18 cellular contexts compared by ENCODE assay signal in genomic region chr3:142213298-142213697, GRCh38. TPM values are rescaled to one million over a fixed set of nuclear protein-coding genes. Genes with fewer than 3 reads are reported as not detected.
DNase-seq lines count a peak whose midpoint lies in the region; ATAC-seq and TF ChIP-seq lines count a peak whose summit lies in the region.
"Had no signal": no experiment of that assay in that cellular context is flagged by ENCODE, and none has a peak within 500 bp of the region (broad histone marks: within the 10 kb centered on the region; RNA-seq: fewer than 3 reads in every experiment).

No MANE protein-coding gene starts in this region.

- H3K9me3 ChIP-seq in adipocyte (ENCODE audit: control insufficient read depth, low read length) = no peaks in the 10 kb centered on the region
- H3K9me3 ChIP-seq in osteoblast (ENCODE audit: low read depth, low read length) = no peaks in the 10 kb centered on the region
- H3K9me3 ChIP-seq in upper lobe of left lung = no peaks in the 10 kb centered on the region

- H3K27me3 ChIP-seq in adipocyte (replicated peaks; ENCODE audit: control insufficient read depth, insufficient read depth, low read length) (no peaks in the 10 kb centered on the region), osteoblast (ENCODE audit: insufficient read depth, low read length) (no peaks in the 10 kb centered on the region), upper lobe of left lung (no peaks in the 10 kb centered on the region)

- H3K27ac Mint-ChIP-seq in Calu3 (ENCODE audit: unreplicated experiment) = no peak overlapping the region
- H3K27ac Mint-ChIP-seq: naive thymus-derived CD4-positive, alpha-beta T cell had no signal

- peaks cover 13% of the 10 kb centered on the region for H3K36me3 Mint-ChIP-seq in Calu3 (ENCODE audit: insufficient read depth, unreplicated experiment)

- TF ChIP-seq POLR2A in upper lobe of left lung (IDR thresholded peaks at IDR 0.05) = no peak

- H3K4me3 ChIP-seq in adipocyte (ENCODE audit: low read length) = no peak overlapping the region
- H3K4me3 ChIP-seq in fibroblast of the aortic adventitia (ENCODE audit: low read depth, low read length) = no peak overlapping the region
- no peak overlapping the region for H3K4me3 ChIP-seq in osteoblast (ENCODE audit: insufficient read depth, low read length)
- no peak overlapping the region for H3K4me3 ChIP-seq in upper lobe of left lung
- H3K4me3 ChIP-seq: lung had no signal

- no peaks in the 10 kb centered on the region for H4K20me1 ChIP-seq in osteoblast (ENCODE audit: insufficient read depth, low read length)

- H3K4me3 Mint-ChIP-seq in Calu3 (ENCODE audit: low read depth, unreplicated experiment) = no peak overlapping the region
- H3K4me3 Mint-ChIP-seq: naive thymus-derived CD4-positive, alpha-beta T cell had no signal

- ATAC-seq in upper lobe of left lung (ENCODE audit: low FRiP score in 2 of 2) (peak; percentile 31 to 49), HG03135 (IDR thresholded peaks at IDR 0.05; ENCODE audit: unreplicated experiment) (no peak)
- ATAC-seq: activated CD4-positive, CD25-positive, alpha-beta regulatory T cell treated with anti-CD3 and anti-CD28 coated beads, Interleukin-2, amount 50 U/mL, for 24 hours; naive thymus-derived CD4-positive, alpha-beta T cell; stimulated activated naive CD8-positive, alpha-beta T cell treated with anti-CD3 and anti-CD28 coated beads, Interleukin-15, Interleukin-2, amounts not matched to agents 100 U/mL and 50 U/mL, for 24 hours had no signal

- TF ChIP-seq CTCF in fibroblast of the aortic adventitia (IDR thresholded peaks at IDR 0.05; ENCODE audit: insufficient read depth, low read length) (no peak), osteoblast (IDR thresholded peaks at IDR 0.05; ENCODE audit: extremely low read depth, low read depth, low read length) (no peak), upper lobe of left lung (IDR thresholded peaks at IDR 0.05) (no peak), Calu3 (IDR thresholded peaks at IDR 0.05; ENCODE audit: unreplicated experiment) (no peak)

- H3K4me1 Mint-ChIP-seq in Calu3 (ENCODE audit: low read depth, unreplicated experiment) = peaks cover 14% of the 10 kb centered on the region

- CTCF ChIA-PET in Calu3 (lab: Charles Lee) = no interaction called here

- peaks cover 24% of the 10 kb centered on the region for H3K79me2 ChIP-seq in osteoblast (ENCODE audit: insufficient read depth, low read length)

- DNase-seq in adipocyte (ENCODE audit: low read depth) (peak; percentile 90), fibroblast of the aortic adventitia (ENCODE audit: low read depth) (peak; percentile 97), osteoblast (ENCODE audit: insufficient read length, low spot score, missing footprints) (peak; percentile 69), upper lobe of left lung (peak in 1 of 2 donors; percentile 40), Calu3 (no peak), SIG-M5 (lab: John Stamatoyannopoulos, UW) (no peak)
- DNase-seq: C1 segment of cervical spinal cord; effector memory CD4-positive, alpha-beta T cell; IMR-90; naive thymus-derived CD4-positive, alpha-beta T cell; NCI-H2029; NCI-H510A; posterior cingulate gyrus; stimulated activated naive CD8-positive, alpha-beta T cell treated with anti-CD3 and anti-CD28 coated beads, Interleukin-15, Interleukin-2, amounts not matched to agents 100 U/mL and 50 U/mL, for 24 hours; T-helper 2 cell had no signal

- peak overlapping the region; percentile 44 for H3K4me2 ChIP-seq in osteoblast (ENCODE audit: insufficient read depth, low read length)

- TF ChIP-seq EP300 in upper lobe of left lung (IDR thresholded peaks at IDR 0.05) = no peak

- peaks cover 78% of the 10 kb centered on the region for H3K4me1 ChIP-seq in adipocyte (ENCODE audit: control insufficient read depth, insufficient read depth, low read length)
- peaks cover 35% of the 10 kb centered on the region for H3K4me1 ChIP-seq in osteoblast (ENCODE audit: insufficient read depth, low read length)
- H3K4me1 ChIP-seq in upper lobe of left lung = peaks cover 0 to 15% (median 12%) of the 10 kb centered on the region in 4 donors

- H2AFZ ChIP-seq in osteoblast (ENCODE audit: low read length) = no peak overlapping the region

- H3K9me3 Mint-ChIP-seq in Calu3 (ENCODE audit: low read depth, unreplicated experiment) = peaks cover 2% of the 10 kb centered on the region
- H3K9me3 Mint-ChIP-seq: naive thymus-derived CD4-positive, alpha-beta T cell had no signal

- intact Hi-C loops in Calu3 (cut with micrococcal nuclease; ENCODE audit: unreplicated experiment) = no loop called here

- H3K27ac ChIP-seq in osteoblast (ENCODE audit: low read depth, low read length) (no peak overlapping the region), upper lobe of left lung (peak overlapping the region in 2 of 4 donors; percentile 18 to 35)

- no peak overlapping the region for H3K9ac ChIP-seq in adipocyte (ENCODE audit: low read length)

- 62 to 75% methylated on average over 3 of the region's 3 CpGs for WGBS in upper lobe of left lung, 2 donors

- BruUV-seq in Calu3 (replicated peaks; lab: Mats Ljungman, UMichigan) = no TSS peak

- no peaks in the 10 kb centered on the region for H3K27me3 Mint-ChIP-seq in Calu3 (ENCODE audit: unreplicated experiment)
- H3K27me3 Mint-ChIP-seq: naive thymus-derived CD4-positive, alpha-beta T cell had no signal

- H3K36me3 ChIP-seq in adipocyte (ENCODE audit: control insufficient read depth, insufficient read depth, low read length, severe bottlenecking) (peaks cover 28% of the 10 kb centered on the region), osteoblast (ENCODE audit: insufficient read depth, low read length) (peaks cover 15% of the 10 kb centered on the region), upper lobe of left lung (peaks cover 0 to 50% (median 8%) of the 10 kb centered on the region in 4 donors)

RNA-seq across cellular contexts. Expression of gene GK5, which starts 12.1 kb away (rescaled TPM):
- total RNA-seq in fibroblast of the aortic adventitia (ENCODE audit: low replicate concordance) (27.3 and 29.2 TPM in 2 replicates), osteoblast (31.5 and 32.2 TPM in 2 replicates), upper lobe of left lung (10 to 100 TPM; 11.8 to 75.4 (median 18.6) TPM), Calu3 (2022) (48.6 and 52.6 TPM in 2 replicates)

Comparison
In these comparisons a context has a peak if more than half of its experiments do, and no peak if none do; other contexts are left out.
1. DNase-seq: peak in adipocyte (single experiment), fibroblast of the aortic adventitia (single experiment) and osteoblast (single experiment); none in Calu3 (single experiment) and SIG-M5 (single experiment).